In genomic region chr5:109767997-109768396, GRCh38 we compare ENCODE assay signal across 1 cellular context.
TF ChIP-seq lines count a peak whose summit lies in the region.

No MANE protein-coding gene starts in this region.

TF ChIP-seq in GM23338, 12 proteins besides CTCF, POLR2A, EP300 and RAD21 (continued from another document):
- TF ChIP-seq, protein P1, sequence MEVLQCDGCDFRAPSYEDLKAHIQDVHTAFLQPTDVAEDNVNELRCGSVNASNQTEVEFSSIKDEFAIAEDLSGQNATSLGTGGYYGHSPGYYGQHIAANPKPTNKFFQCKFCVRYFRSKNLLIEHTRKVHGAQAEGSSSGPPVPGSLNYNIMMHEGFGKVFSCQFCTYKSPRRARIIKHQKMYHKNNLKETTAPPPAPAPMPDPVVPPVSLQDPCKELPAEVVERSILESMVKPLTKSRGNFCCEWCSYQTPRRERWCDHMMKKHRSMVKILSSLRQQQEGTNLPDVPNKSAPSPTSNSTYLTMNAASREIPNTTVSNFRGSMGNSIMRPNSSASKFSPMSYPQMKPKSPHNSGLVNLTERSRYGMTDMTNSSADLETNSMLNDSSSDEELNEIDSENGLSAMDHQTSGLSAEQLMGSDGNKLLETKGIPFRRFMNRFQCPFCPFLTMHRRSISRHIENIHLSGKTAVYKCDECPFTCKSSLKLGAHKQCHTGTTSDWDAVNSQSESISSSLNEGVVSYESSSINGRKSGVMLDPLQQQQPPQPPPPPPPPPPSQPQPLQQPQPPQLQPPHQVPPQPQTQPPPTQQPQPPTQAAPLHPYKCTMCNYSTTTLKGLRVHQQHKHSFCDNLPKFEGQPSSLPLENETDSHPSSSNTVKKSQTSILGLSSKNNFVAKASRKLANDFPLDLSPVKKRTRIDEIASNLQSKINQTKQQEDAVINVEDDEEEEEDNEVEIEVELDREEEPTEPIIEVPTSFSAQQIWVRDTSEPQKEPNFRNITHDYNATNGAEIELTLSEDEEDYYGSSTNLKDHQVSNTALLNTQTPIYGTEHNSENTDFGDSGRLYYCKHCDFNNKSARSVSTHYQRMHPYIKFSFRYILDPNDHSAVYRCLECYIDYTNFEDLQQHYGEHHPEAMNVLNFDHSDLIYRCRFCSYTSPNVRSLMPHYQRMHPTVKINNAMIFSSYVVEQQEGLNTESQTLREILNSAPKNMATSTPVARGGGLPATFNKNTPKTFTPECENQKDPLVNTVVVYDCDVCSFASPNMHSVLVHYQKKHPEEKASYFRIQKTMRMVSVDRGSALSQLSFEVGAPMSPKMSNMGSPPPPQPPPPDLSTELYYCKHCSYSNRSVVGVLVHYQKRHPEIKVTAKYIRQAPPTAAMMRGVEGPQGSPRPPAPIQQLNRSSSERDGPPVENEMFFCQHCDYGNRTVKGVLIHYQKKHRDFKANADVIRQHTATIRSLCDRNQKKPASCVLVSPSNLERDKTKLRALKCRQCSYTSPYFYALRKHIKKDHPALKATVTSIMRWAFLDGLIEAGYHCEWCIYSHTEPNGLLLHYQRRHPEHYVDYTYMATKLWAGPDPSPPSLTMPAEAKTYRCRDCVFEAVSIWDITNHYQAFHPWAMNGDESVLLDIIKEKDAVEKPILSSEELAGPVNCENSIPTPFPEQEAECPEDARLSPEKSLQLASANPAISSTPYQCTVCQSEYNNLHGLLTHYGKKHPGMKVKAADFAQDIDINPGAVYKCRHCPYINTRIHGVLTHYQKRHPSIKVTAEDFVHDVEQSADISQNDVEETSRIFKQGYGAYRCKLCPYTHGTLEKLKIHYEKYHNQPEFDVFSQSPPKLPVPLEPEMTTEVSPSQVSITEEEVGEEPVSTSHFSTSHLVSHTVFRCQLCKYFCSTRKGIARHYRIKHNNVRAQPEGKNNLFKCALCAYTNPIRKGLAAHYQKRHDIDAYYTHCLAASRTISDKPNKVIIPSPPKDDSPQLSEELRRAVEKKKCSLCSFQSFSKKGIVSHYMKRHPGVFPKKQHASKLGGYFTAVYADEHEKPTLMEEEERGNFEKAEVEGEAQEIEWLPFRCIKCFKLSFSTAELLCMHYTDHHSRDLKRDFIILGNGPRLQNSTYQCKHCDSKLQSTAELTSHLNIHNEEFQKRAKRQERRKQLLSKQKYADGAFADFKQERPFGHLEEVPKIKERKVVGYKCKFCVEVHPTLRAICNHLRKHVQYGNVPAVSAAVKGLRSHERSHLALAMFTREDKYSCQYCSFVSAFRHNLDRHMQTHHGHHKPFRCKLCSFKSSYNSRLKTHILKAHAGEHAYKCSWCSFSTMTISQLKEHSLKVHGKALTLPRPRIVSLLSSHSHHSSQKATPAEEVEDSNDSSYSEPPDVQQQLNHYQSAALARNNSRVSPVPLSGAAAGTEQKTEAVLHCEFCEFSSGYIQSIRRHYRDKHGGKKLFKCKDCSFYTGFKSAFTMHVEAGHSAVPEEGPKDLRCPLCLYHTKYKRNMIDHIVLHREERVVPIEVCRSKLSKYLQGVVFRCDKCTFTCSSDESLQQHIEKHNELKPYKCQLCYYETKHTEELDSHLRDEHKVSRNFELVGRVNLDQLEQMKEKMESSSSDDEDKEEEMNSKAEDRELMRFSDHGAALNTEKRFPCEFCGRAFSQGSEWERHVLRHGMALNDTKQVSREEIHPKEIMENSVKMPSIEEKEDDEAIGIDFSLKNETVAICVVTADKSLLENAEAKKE (CRISPR knock-in tag; IDR thresholded peaks at IDR 0.05): no peak
- no peak for TF ChIP-seq NANOG (IDR thresholded peaks at IDR 0.05; ENCODE audit: borderline replicate concordance)
